8 cellular contexts compared by ENCODE assay signal in genomic region chr19:48618916-48619691, GRCh38. TPM values are rescaled to one million over a fixed set of nuclear protein-coding genes. Genes with fewer than 3 reads are reported as not detected.
DNase-seq lines count a peak whose midpoint lies in the region; ATAC-seq and TF ChIP-seq lines count a peak whose summit lies in the region.

Gene RPL18 (minus strand): TSS chr19:48619178. CDS start chr19:48619143, 35 bp downstream.
Gene SPHK2 (plus strand): TSS chr19:48619506. CDS start chr19:48620515, 1,009 bp downstream.

- BruUV-seq in Panc1 (replicated peaks; lab: Mats Ljungman, UMichigan) = no TSS peak

- peak within 1 kb of the TSS; percentile 96 to 99 for H3K4me3 ChIP-seq in Panc1 (ENCODE audit: low read depth in 2 of 2, low read length in 2 of 2)
- peak within 1 kb of the TSS; percentile 85 to 91 for H3K4me3 ChIP-seq in esophagus (ENCODE audit: low read depth in 1 of 2, low read length in 2 of 2)
- H3K4me3 ChIP-seq in muscle layer of colon (ENCODE audit: low read depth in 1 of 2, low read length in 2 of 2) = peak within 1 kb of the TSS; percentile 75 to 83

- WGBS in esophagus, 2 donors = 0% methylated on average over 69 of the region's 69 CpGs

- H3K9me3 ChIP-seq in Panc1 (ENCODE audit: control insufficient read depth, insufficient read depth, low read depth, low read length) = no peaks in the 10 kb centered on the region
- H3K9me3 ChIP-seq in esophagus (ENCODE audit: control insufficient read depth in 2 of 2, insufficient read depth in 1 of 2, low read depth in 1 of 2, low read length in 1 of 2) = no peaks in the 10 kb centered on the region
- H3K9me3 ChIP-seq in muscle layer of colon (ENCODE audit: low read length) = no peaks in the 10 kb centered on the region

- H3K4me1 ChIP-seq in Panc1 (ENCODE audit: control insufficient read depth, insufficient read depth, low read length) (peaks cover 42% of the 10 kb centered on the region), esophagus (ENCODE audit: control insufficient read depth in 2 of 2, insufficient read depth in 2 of 2, low read length in 1 of 2) (peaks cover 0 to 23% of the 10 kb centered on the region in 2 donors), muscle layer of colon (ENCODE audit: insufficient read depth, low read length) (peaks cover 33% of the 10 kb centered on the region)

- no peaks in the 10 kb centered on the region for H3K27me3 Mint-ChIP-seq in activated T-cell treated with anti-CD3 and anti-CD28 coated beads, Interleukin-2, amount 50 U/mL, for 4 hours (ENCODE audit: low read depth)

- no peaks in the 10 kb centered on the region for H3K9me3 Mint-ChIP-seq in activated T-cell treated with anti-CD3 and anti-CD28 coated beads, Interleukin-2, amount 50 U/mL, for 4 hours

- peaks cover 46% of the 10 kb centered on the region for H3K36me3 Mint-ChIP-seq in activated T-cell treated with anti-CD3 and anti-CD28 coated beads, Interleukin-2, amount 50 U/mL, for 4 hours (ENCODE audit: insufficient read depth)

- intact Hi-C loops in Panc1 (cut with micrococcal nuclease; ENCODE audit: unreplicated experiment) = no loop called here

- DNase-seq in DMS53 (lab: John Stamatoyannopoulos, UW) (peak; percentile 100), KG1 (lab: John Stamatoyannopoulos, UW) (peak; percentile 98), Panc1 (ENCODE audit: low read depth, low spot score) (peak; percentile 88)
- peak; percentile 95 for DNase-seq in activated T-cell treated with anti-CD3 and anti-CD28 coated beads, Interleukin-2, amount 50 U/mL, for 4 hours
- DNase-seq in stimulated activated CD8-positive, alpha-beta memory T cell treated with anti-CD3 and anti-CD28 coated beads, Interleukin-7, amount 100 ng/mL, for 24 hours (ENCODE audit: low read depth) = peak; percentile 89

- ATAC-seq in GM21723 (IDR thresholded peaks at IDR 0.05; ENCODE audit: unreplicated experiment) (peak; percentile 79), Panc1 (peak; percentile 91)
- peak; percentile 78 to 82 for ATAC-seq in activated T-cell treated with anti-CD3 and anti-CD28 coated beads, Interleukin-2, amount 50 U/mL, for 4 hours

- H3K36me3 ChIP-seq in Panc1 (ENCODE audit: control insufficient read depth, insufficient read depth, low read length) = peaks cover 11% of the 10 kb centered on the region
- H3K36me3 ChIP-seq in esophagus (ENCODE audit: control insufficient read depth in 2 of 2, insufficient read depth in 2 of 2, low read length in 1 of 2) = peaks cover 11 to 28% of the 10 kb centered on the region in 2 donors
- peaks cover 29% of the 10 kb centered on the region for H3K36me3 ChIP-seq in muscle layer of colon (ENCODE audit: insufficient read depth, low read length)

- H3K27me3 ChIP-seq in Panc1 (ENCODE audit: control insufficient read depth, insufficient read depth, low read length) (no peaks in the 10 kb centered on the region), esophagus (ENCODE audit: control insufficient read depth in 1 of 2, insufficient read depth in 2 of 2, low read length in 2 of 2) (no peaks in the 10 kb centered on the region), muscle layer of colon (ENCODE audit: control insufficient read depth in 1 of 2, insufficient read depth in 2 of 2, low read length in 2 of 2) (no peaks in the 10 kb centered on the region)

- CTCF ChIA-PET in Panc1 (lab: Charles Lee) = no interaction called here

- POLR2A ChIA-PET in Panc1 (lab: Charles Lee) = interaction anchor here (0.5 to 0.9 kb wide), 5 partner anchors 10 to 449 kb away, joined by 3 to 14 read pairs (median 4); no protein-coding TSS in a partner anchor

- peaks cover 38% of the 10 kb centered on the region for H3K4me1 Mint-ChIP-seq in activated T-cell treated with anti-CD3 and anti-CD28 coated beads, Interleukin-2, amount 50 U/mL, for 4 hours (ENCODE audit: low read depth)

- peak within 1 kb of the TSS; percentile 99 for H3K9ac ChIP-seq in muscle layer of colon (ENCODE audit: low read length)

- in situ Hi-C loops in Panc1 (cut with HindIII; ENCODE audit: low pct_unique_long_range_greater_than_20kb, low sequenced_read_pairs) = no loop called here

- H3K27ac ChIP-seq in Panc1 (ENCODE audit: low read length) (peak within 1 kb of the TSS; percentile 98), esophagus (ENCODE audit: low read depth in 2 of 2, low read length in 1 of 2) (peak within 1 kb of the TSS; percentile 93 to 98), muscle layer of colon (ENCODE audit: low read depth, low read length) (peak within 1 kb of the TSS; percentile 88)

- peak within 1 kb of the TSS; percentile 97 for H3K4me3 Mint-ChIP-seq in activated T-cell treated with anti-CD3 and anti-CD28 coated beads, Interleukin-2, amount 50 U/mL, for 4 hours

- TF ChIP-seq CTCF in Panc1 (IDR thresholded peaks at IDR 0.05) = no peak

RNA-seq across cellular contexts. Expression of gene RPL18, which starts in this region (rescaled TPM):
- total RNA-seq in Panc1 (2021; ENCODE audit: unreplicated experiment) = 670 TPM
- 1,127 TPM for polyA plus RNA-seq in Panc1 (2012; ENCODE audit: insufficient read length)
- total RNA-seq in activated T-cell treated with anti-CD3 and anti-CD28 coated beads, Interleukin-2, amount 50 U/mL, for 4 hours = 1,000 to 10,000 TPM; 2,406 to 2,595 (median 2,478) TPM
- polyA plus RNA-seq in esophagus = 1,000 to 10,000 TPM; 2,667 to 2,860 TPM

RNA-seq across cellular contexts. Expression of gene SPHK2, which starts in this region (rescaled TPM):
- 19.5 TPM for total RNA-seq in Panc1 (2021; ENCODE audit: unreplicated experiment)
- 20.0 TPM for polyA plus RNA-seq in Panc1 (2012; ENCODE audit: insufficient read length)
- total RNA-seq in activated T-cell treated with anti-CD3 and anti-CD28 coated beads, Interleukin-2, amount 50 U/mL, for 4 hours = 10 to 100 TPM; 39.8 to 43.1 (median 40.6) TPM
- polyA plus RNA-seq in esophagus = 10 to 100 TPM in 1 of 2 donors, 1 to 10 TPM in 1; 9.0 to 15.5 TPM

Comparison
In these comparisons a context has a peak if more than half of its experiments do, and no peak if none do; other contexts are left out.
1. Peak in every context shown above with its lines: DNase-seq, ATAC-seq, H3K4me3 ChIP-seq and H3K27ac ChIP-seq.